Comparison of ENCODE assay signal across 10 cellular contexts in genomic region chr2:126649101-126649500, GRCh38. TPM values are rescaled to one million over a fixed set of nuclear protein-coding genes. Genes with fewer than 3 reads are reported as not detected.
"Had no signal": no experiment of that assay in that cellular context is flagged by ENCODE, and none has a peak within 500 bp of the region (broad histone marks: within the 10 kb centered on the region; RNA-seq: fewer than 3 reads in every experiment).

No MANE protein-coding gene starts in this region.

- H3K27ac ChIP-seq: HL-60, KMS-11 had no signal

- DNase-seq: H9, HCEC 1CT, HFFc6, IMR-90, Karpas-422, KBM-7 had no signal

- H3K9me3 Mint-ChIP-seq: HFFc6 had no signal

- H3K4me3 ChIP-seq: GM23338 had no signal

- H3K4me3 Mint-ChIP-seq: GM23338, H9, HFFc6 had no signal

- H3K27ac Mint-ChIP-seq: GM23338, H9, HFFc6 had no signal

RNA-seq across cellular contexts. Expression of gene GYPC, which starts 6.9 kb away (rescaled TPM):
- total RNA-seq: HT1080 had no signal
